ENCODE assay signal across 12 cellular contexts in genomic region chr12:96265400-96265799, GRCh38.
"Had no signal": no experiment of that assay in that cellular context is flagged by ENCODE, and none has a peak within 500 bp of the region (broad histone marks: within the 10 kb centered on the region; RNA-seq: fewer than 3 reads in every experiment).

No MANE protein-coding gene starts in this region.

- H3K4me3 Mint-ChIP-seq: activated CD4-positive, alpha-beta T cell treated with anti-CD3 and anti-CD28 coated beads, Interleukin-2, amount 10 ng/mL, durations not matched to agents 24 days and 14 days; dendritic cell treated with granulocyte-macrophage colony-stimulating factor and Interleukin-4, amounts not matched to agents 40 ng/mL and 50 ng/mL, for 4 days had no signal

- ATAC-seq: body of pancreas, esophagus mucosa, left cardiac atrium, lower lobe of right lung had no signal

- H3K9me3 Mint-ChIP-seq: activated CD4-positive, alpha-beta T cell treated with anti-CD3 and anti-CD28 coated beads, Interleukin-2, amount 10 ng/mL, durations not matched to agents 24 days and 14 days; dendritic cell treated with granulocyte-macrophage colony-stimulating factor and Interleukin-4, amounts not matched to agents 40 ng/mL and 50 ng/mL, for 4 days had no signal

- H3K27ac Mint-ChIP-seq: dendritic cell treated with granulocyte-macrophage colony-stimulating factor and Interleukin-4, amounts not matched to agents 40 ng/mL and 50 ng/mL, for 4 days had no signal

- FAIRE-seq: small intestine had no signal

- DNase-seq: activated CD4-positive, alpha-beta T cell treated with anti-CD3 and anti-CD28 coated beads, Interleukin-2, amount 10 ng/mL, durations not matched to agents 24 days and 14 days; activated CD8-positive, alpha-beta memory T cell treated with anti-CD3 and anti-CD28 coated beads for 24 hours; activated gamma-delta T cell; body of pancreas; left cardiac atrium; lower lobe of right lung; midbrain; posterior cingulate gyrus; small intestine; tibial artery had no signal

- H3K27me3 Mint-ChIP-seq: activated CD4-positive, alpha-beta T cell treated with anti-CD3 and anti-CD28 coated beads, Interleukin-2, amount 10 ng/mL, durations not matched to agents 24 days and 14 days; dendritic cell treated with granulocyte-macrophage colony-stimulating factor and Interleukin-4, amounts not matched to agents 40 ng/mL and 50 ng/mL, for 4 days had no signal
